In the genomic region with DNA sequence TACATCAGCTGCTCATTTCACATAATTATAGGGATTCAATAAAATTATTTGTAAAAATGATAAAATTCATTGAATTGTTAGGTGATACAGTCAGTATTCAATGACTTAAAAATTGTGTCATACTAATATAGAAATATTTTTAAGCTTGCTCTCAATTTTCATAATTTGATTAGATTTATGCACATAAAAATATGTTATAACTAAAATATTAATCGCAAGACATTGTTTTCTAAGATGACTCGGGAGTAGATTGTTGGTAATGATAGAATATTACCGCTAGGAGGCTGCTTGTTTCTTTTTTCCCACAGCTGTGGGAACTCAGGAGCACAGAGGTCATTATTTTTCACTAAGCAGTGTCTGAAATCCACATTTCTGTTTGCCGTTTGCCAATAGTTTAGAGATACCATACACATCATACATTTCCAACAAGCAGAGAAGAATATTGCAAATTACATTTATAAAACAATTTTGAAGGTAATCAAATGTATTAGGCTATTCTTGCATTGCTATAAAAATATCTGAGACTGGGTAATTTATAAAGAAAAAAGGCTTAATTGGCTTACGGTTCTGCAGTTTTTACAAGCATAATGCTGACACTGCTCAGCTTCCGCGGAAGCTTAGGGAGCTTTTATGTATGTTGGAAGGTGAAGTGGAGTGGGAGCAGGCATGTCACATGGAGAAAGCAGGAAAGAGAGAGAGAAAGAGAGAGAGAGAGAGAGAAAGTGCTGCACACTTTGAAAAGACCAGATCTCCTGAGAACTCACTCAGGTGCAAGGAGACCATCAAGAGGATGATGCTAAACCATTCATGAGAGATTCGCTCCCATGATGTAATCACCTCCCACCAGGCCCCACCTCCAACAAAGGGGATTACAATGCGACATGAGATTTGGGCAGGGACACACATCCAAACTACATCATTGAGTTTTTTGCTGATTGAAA, we compare ENCODE assay signal across 10 cellular contexts. TPM values are rescaled to one million over a fixed set of nuclear protein-coding genes. Genes with fewer than 3 reads are reported as not detected.
DNase-seq lines count a peak whose midpoint lies in the region; ATAC-seq and TF ChIP-seq lines count a peak whose summit lies in the region.
"Had no signal": no experiment of that assay in that cellular context is flagged by ENCODE, and none has a peak within 500 bp of the region (broad histone marks: within the 10 kb centered on the region; RNA-seq: fewer than 3 reads in every experiment).

No MANE protein-coding gene starts in this region.

- no peaks in the 10 kb centered on the region for H4K20me1 ChIP-seq in Karpas-422 (ENCODE audit: insufficient read depth, low read depth, low read length)

- no peaks in the 10 kb centered on the region for H3K9me2 ChIP-seq in Karpas-422 (replicated peaks; ENCODE audit: insufficient read depth, low read length)

- no peak overlapping the region for H3K9ac ChIP-seq in Karpas-422 (ENCODE audit: low read length)

- H3K4me1 ChIP-seq in gastroesophageal sphincter (peaks cover 0 to 12% (median 0%) of the 10 kb centered on the region in 3 donors), Karpas-422 (ENCODE audit: low read length) (0 out of 2 replicates have a peak, but pooled peaks cover 2% of the 10 kb centered on the region)

- TF ChIP-seq CTCF in GM13976 (IDR thresholded peaks at IDR 0.05; ENCODE audit: borderline replicate concordance, control extremely low read depth, extremely low read depth, insufficient read depth, missing control alignments), result peak; percentile 24
- TF ChIP-seq CTCF in gastroesophageal sphincter (IDR thresholded peaks at IDR 0.05), result peak in 2 of 4 experiments; percentile 40 to 44

- H3K36me3 ChIP-seq in gastroesophageal sphincter, result no peaks in the 10 kb centered on the region
- no peaks in the 10 kb centered on the region for H3K36me3 ChIP-seq in Karpas-422 (ENCODE audit: insufficient read depth, low read length)
- H3K36me3 ChIP-seq: SJSA1 had no signal

- in situ Hi-C loops in GM13976 (cut with MboI; ENCODE audit: low sequenced_read_pairs, unreplicated experiment), result no loop called here

- H3K27ac Mint-ChIP-seq in activated CD4-positive, alpha-beta T cell treated with anti-CD3 and anti-CD28 coated beads, Interleukin-2, amount 10 ng/mL, durations not matched to agents 24 days and 14 days, result peak overlapping the region; percentile 72

- no peak for DNase-seq in GM13976 (ENCODE audit: low spot score)
- peak; percentile 13 for DNase-seq in NCI-H146 treated with DMSO at 0.1 percent for 48 hours (lab: John Stamatoyannopoulos, UW; ENCODE audit: unreplicated experiment)
- peak; percentile 80 for DNase-seq in activated CD4-positive, alpha-beta T cell treated with anti-CD3 and anti-CD28 coated beads, Interleukin-2, amount 10 ng/mL, durations not matched to agents 24 days and 14 days
- DNase-seq in stimulated activated naive CD4-positive, alpha-beta T cell (lab: John Stamatoyannopoulos, UW), result peak in 5 of 6 experiments; percentile 22 to 51 (median 40)
- no peak for DNase-seq in Karpas-422
- DNase-seq in DMS153 treated with DMSO at 0.1 percent for 48 hours (lab: John Stamatoyannopoulos, UW; ENCODE audit: unreplicated experiment), result no peak

- intact Hi-C loops in activated CD4-positive, alpha-beta T cell treated with anti-CD3 and anti-CD28 coated beads, Interleukin-2, amount 10 ng/mL, durations not matched to agents 24 days and 14 days (cut with micrococcal nuclease), result no loop called here

- H3K27ac ChIP-seq in gastroesophageal sphincter (no peak overlapping the region), Karpas-422 (ENCODE audit: low read length) (no peak overlapping the region)
- H3K27ac ChIP-seq: SJSA1 had no signal

- H3K27me3 Mint-ChIP-seq in activated CD4-positive, alpha-beta T cell treated with anti-CD3 and anti-CD28 coated beads, Interleukin-2, amount 10 ng/mL, durations not matched to agents 24 days and 14 days, result no peaks in the 10 kb centered on the region

- H3K4me3 ChIP-seq in gastroesophageal sphincter (peak overlapping the region in 1 of 2 donors; percentile 2), Karpas-422 (ENCODE audit: low read length) (no peak overlapping the region)
- H3K4me3 ChIP-seq: SJSA1 had no signal

- ATAC-seq in gastroesophageal sphincter, result peak; percentile 55
- no peak for ATAC-seq in HG03520 (IDR thresholded peaks at IDR 0.05; ENCODE audit: unreplicated experiment)

- peaks cover 51% of the 10 kb centered on the region for H3K4me1 Mint-ChIP-seq in activated CD4-positive, alpha-beta T cell treated with anti-CD3 and anti-CD28 coated beads, Interleukin-2, amount 10 ng/mL, durations not matched to agents 24 days and 14 days

- H3K27me3 ChIP-seq in gastroesophageal sphincter (peaks cover 4% of the 10 kb centered on the region), Karpas-422 (ENCODE audit: low read length) (no peaks in the 10 kb centered on the region)
- H3K27me3 ChIP-seq: SJSA1 had no signal

- peaks cover 45% of the 10 kb centered on the region for H3K36me3 Mint-ChIP-seq in activated CD4-positive, alpha-beta T cell treated with anti-CD3 and anti-CD28 coated beads, Interleukin-2, amount 10 ng/mL, durations not matched to agents 24 days and 14 days (ENCODE audit: low read depth)

- TF ChIP-seq EP300 in gastroesophageal sphincter (IDR thresholded peaks at IDR 0.05), result no peak

- H3K9me3 ChIP-seq in gastroesophageal sphincter (no peaks in the 10 kb centered on the region), Karpas-422 (ENCODE audit: low read length) (no peaks in the 10 kb centered on the region)
- H3K9me3 ChIP-seq: SJSA1 had no signal

- no peak overlapping the region for H2AFZ ChIP-seq in Karpas-422 (ENCODE audit: low read length)

- H3K79me2 ChIP-seq in Karpas-422 (ENCODE audit: low read length), result no peaks in the 10 kb centered on the region

- peak overlapping the region; percentile 53 for H3K4me3 Mint-ChIP-seq in activated CD4-positive, alpha-beta T cell treated with anti-CD3 and anti-CD28 coated beads, Interleukin-2, amount 10 ng/mL, durations not matched to agents 24 days and 14 days

- TF ChIP-seq POLR2A in gastroesophageal sphincter (IDR thresholded peaks at IDR 0.05), result no peak

- 35 to 36% methylated on average over 9 of the region's 9 CpGs for WGBS in gastroesophageal sphincter (ENCODE audit: low coverage in 1 of 2), 2 donors

- H3K9me3 Mint-ChIP-seq in activated CD4-positive, alpha-beta T cell treated with anti-CD3 and anti-CD28 coated beads, Interleukin-2, amount 10 ng/mL, durations not matched to agents 24 days and 14 days, result no peaks in the 10 kb centered on the region

- no peak overlapping the region for H3K4me2 ChIP-seq in Karpas-422 (ENCODE audit: low read depth, low read length, poor library complexity, severe bottlenecking)

RNA-seq across cellular contexts. Expression of gene CD69, which starts 9.2 kb away (rescaled TPM):
- total RNA-seq in activated CD4-positive, alpha-beta T cell treated with anti-CD3 and anti-CD28 coated beads, Interleukin-2, amount 10 ng/mL, durations not matched to agents 24 days and 14 days, result 106 and 111 TPM in 2 replicates
- 1 to 10 TPM in 2 of 4 donors, under 1 TPM in 2; 0.47 to 2.6 (median 1.1) TPM for total RNA-seq in gastroesophageal sphincter
- 0.22 and 0.34 TPM in 2 replicates for total RNA-seq in Karpas-422 (2014; rRNA removed; shearing (Covaris generic); ENCODE audit: low replicate concordance)

RNA-seq across cellular contexts. Expression of gene CLECL1, which starts 18.6 kb away (rescaled TPM):
- 5.3 and 9.1 TPM in 2 replicates for total RNA-seq in activated CD4-positive, alpha-beta T cell treated with anti-CD3 and anti-CD28 coated beads, Interleukin-2, amount 10 ng/mL, durations not matched to agents 24 days and 14 days
- not detected for total RNA-seq in gastroesophageal sphincter
- 3.5 and 5.6 TPM in 2 replicates for total RNA-seq in Karpas-422 (2014; rRNA removed; shearing (Covaris generic); ENCODE audit: low replicate concordance)
- total RNA-seq: SJSA1, skeletal muscle tissue had no signal

Comparison
In these comparisons a context has a peak if more than half of its experiments do, and no peak if none do; other contexts are left out.
1. DNase-seq: peak in NCI-H146 treated with DMSO at 0.1 percent for 48 hours (single experiment), activated CD4-positive, alpha-beta T cell treated with anti-CD3 and anti-CD28 coated beads, Interleukin-2, amount 10 ng/mL, durations not matched to agents 24 days and 14 days (single experiment) and stimulated activated naive CD4-positive, alpha-beta T cell (5 of 6); none in GM13976 (single experiment), Karpas-422 (single experiment) and DMS153 treated with DMSO at 0.1 percent for 48 hours (single experiment).
2. RNA of gene CD69, which starts 9.2 kb away (total RNA-seq): 106 to 111 TPM in activated CD4-positive, alpha-beta T cell treated with anti-CD3 and anti-CD28 coated beads, Interleukin-2, amount 10 ng/mL, durations not matched to agents 24 days and 14 days; 0.47 to 2.6 TPM in gastroesophageal sphincter and 0.22 to 0.34 TPM in Karpas-422; every median in the first group is over 10 times any median in the second.